ENCODE assay signal across 30 cellular contexts in genomic region chrX:43166874-43167273, GRCh38.
DNase-seq lines count a peak whose midpoint lies in the region; ATAC-seq and TF ChIP-seq lines count a peak whose summit lies in the region.
"Had no signal": no experiment of that assay in that cellular context is flagged by ENCODE, and none has a peak within 500 bp of the region (broad histone marks: within the 10 kb centered on the region; RNA-seq: fewer than 3 reads in every experiment).

No MANE protein-coding gene starts in this region.

- H3K4me2 ChIP-seq in hepatocyte, result no peak overlapping the region
- H3K4me2 ChIP-seq: BLaER1, KMS-11, neural progenitor cell had no signal

- no peaks in the 10 kb centered on the region for H3K4me1 ChIP-seq in hepatocyte (ENCODE audit: insufficient read depth)
- H3K4me1 ChIP-seq: BLaER1, heart left ventricle, neural progenitor cell, sigmoid colon, suprapubic skin had no signal

- H2AFZ ChIP-seq in hepatocyte, result no peak overlapping the region
- H2AFZ ChIP-seq: neural progenitor cell had no signal

- H3K4me3 ChIP-seq in hepatocyte (no peak overlapping the region), MG63 (no peak overlapping the region)
- H3K4me3 ChIP-seq: BLaER1, heart left ventricle, neural progenitor cell, sigmoid colon, SK-N-MC, suprapubic skin had no signal

- no peak for TF ChIP-seq CTCF in hepatocyte (IDR thresholded peaks at IDR 0.05; ENCODE audit: poor library complexity)

- no peaks in the 10 kb centered on the region for H4K20me1 ChIP-seq in hepatocyte (ENCODE audit: insufficient read depth, poor library complexity, severe bottlenecking)
- H4K20me1 ChIP-seq: BLaER1 had no signal

- H3K27me3 ChIP-seq in hepatocyte (no peaks in the 10 kb centered on the region), MG63 (no peaks in the 10 kb centered on the region)
- H3K27me3 ChIP-seq: heart left ventricle, neural progenitor cell, sigmoid colon, suprapubic skin had no signal

- H3K27ac ChIP-seq in hepatocyte, result no peak overlapping the region
- H3K27ac ChIP-seq: BLaER1, heart left ventricle, KMS-11, neural progenitor cell, RWPE1, sigmoid colon, SK-N-MC, suprapubic skin had no signal

- no peaks in the 10 kb centered on the region for H3K9me2 ChIP-seq in hepatocyte (replicated peaks; ENCODE audit: insufficient read depth)

- no peak for ATAC-seq in HG02759 (IDR thresholded peaks at IDR 0.05; ENCODE audit: unreplicated experiment)
- ATAC-seq: activated CD8-positive, alpha-beta T cell treated with anti-CD3 and anti-CD28 coated beads for 36 hours; activated naive CD4-positive, alpha-beta T cell treated with anti-CD3 and anti-CD28 coated beads, Interleukin-2, amount 50 U/mL, for 72 hours; effector memory CD8-positive, alpha-beta T cell; esophagus mucosa; heart left ventricle; T-helper 17 cell had no signal

- no peaks in the 10 kb centered on the region for H3K36me3 ChIP-seq in hepatocyte (replicated peaks; ENCODE audit: insufficient read depth, low read depth)
- no peaks in the 10 kb centered on the region for H3K36me3 ChIP-seq in MG63
- H3K36me3 ChIP-seq: BLaER1, heart left ventricle, neural progenitor cell, sigmoid colon, suprapubic skin had no signal

- DNase-seq in DMS53 treated with DMSO at 0.1 percent for 48 hours (lab: John Stamatoyannopoulos, UW; ENCODE audit: unreplicated experiment) (peak; percentile 83), NCI-H1105 treated with DMSO at 0.1 percent for 48 hours (lab: John Stamatoyannopoulos, UW) (peak; percentile 84), NCI-H345 treated with DMSO at 0.1 percent for 48 hours (lab: John Stamatoyannopoulos, UW; ENCODE audit: unreplicated experiment) (peak; percentile 8), hepatocyte (ENCODE audit: low spot score) (peak; percentile 8), NCI-H1048 (lab: John Stamatoyannopoulos, UW) (no peak), islet precursor cell (no peak), MG63 (no peak)
- DNase-seq: activated CD8-positive, alpha-beta T cell treated with anti-CD3 and anti-CD28 coated beads for 36 hours; cortex of kidney; effector memory CD8-positive, alpha-beta T cell; foreskin fibroblast; HCEC 1CT; heart left ventricle; mesenchymal stem cell; MV-4-11; NCI-H2171 treated with DMSO at 0.1 percent for 48 hours; NCI-H82; posterior cingulate gyrus; sigmoid colon; stimulated activated naive CD4-positive, alpha-beta T cell; T-helper 17 cell had no signal

- H3K9me3 ChIP-seq in hepatocyte (ENCODE audit: low read depth) (no peaks in the 10 kb centered on the region), MG63 (no peaks in the 10 kb centered on the region)
- H3K9me3 ChIP-seq: BLaER1, sigmoid colon, suprapubic skin had no signal

- no peaks in the 10 kb centered on the region for H3K79me2 ChIP-seq in hepatocyte

Comparison
In these comparisons a context has a peak if more than half of its experiments do, and no peak if none do; other contexts are left out.
1. DNase-seq: peak in DMS53 treated with DMSO at 0.1 percent for 48 hours (single experiment), NCI-H1105 treated with DMSO at 0.1 percent for 48 hours (single experiment), NCI-H345 treated with DMSO at 0.1 percent for 48 hours (single experiment) and hepatocyte (single experiment); none in NCI-H1048 (single experiment), islet precursor cell (single experiment) and MG63 (single experiment).